In the genomic region with DNA sequence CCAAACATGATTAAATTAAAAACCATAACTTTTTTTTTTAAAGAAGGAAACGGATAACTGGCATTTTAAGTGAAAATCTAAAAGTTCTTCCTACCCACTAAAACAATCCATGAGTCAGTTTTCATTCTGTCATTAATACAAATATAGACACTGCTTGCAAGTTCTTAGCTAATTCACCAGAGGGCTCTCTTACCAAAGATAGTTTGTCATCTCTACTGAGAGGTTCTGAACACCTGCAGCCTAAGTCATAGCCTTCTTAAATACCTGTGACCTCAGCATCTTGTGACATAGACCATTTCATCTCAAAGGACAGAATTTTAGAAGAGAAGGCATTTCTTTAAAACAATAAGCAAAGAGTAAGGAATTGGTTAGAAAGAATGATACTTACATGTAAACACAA, we compare ENCODE assay signal across 1 cellular context.
TF ChIP-seq lines count a peak whose summit lies in the region.

No MANE protein-coding gene starts in this region.

TF ChIP-seq in HepG2, 621 proteins besides CTCF, POLR2A, EP300 and RAD21 (continued from another document):
- TF ChIP-seq, protein P1, sequence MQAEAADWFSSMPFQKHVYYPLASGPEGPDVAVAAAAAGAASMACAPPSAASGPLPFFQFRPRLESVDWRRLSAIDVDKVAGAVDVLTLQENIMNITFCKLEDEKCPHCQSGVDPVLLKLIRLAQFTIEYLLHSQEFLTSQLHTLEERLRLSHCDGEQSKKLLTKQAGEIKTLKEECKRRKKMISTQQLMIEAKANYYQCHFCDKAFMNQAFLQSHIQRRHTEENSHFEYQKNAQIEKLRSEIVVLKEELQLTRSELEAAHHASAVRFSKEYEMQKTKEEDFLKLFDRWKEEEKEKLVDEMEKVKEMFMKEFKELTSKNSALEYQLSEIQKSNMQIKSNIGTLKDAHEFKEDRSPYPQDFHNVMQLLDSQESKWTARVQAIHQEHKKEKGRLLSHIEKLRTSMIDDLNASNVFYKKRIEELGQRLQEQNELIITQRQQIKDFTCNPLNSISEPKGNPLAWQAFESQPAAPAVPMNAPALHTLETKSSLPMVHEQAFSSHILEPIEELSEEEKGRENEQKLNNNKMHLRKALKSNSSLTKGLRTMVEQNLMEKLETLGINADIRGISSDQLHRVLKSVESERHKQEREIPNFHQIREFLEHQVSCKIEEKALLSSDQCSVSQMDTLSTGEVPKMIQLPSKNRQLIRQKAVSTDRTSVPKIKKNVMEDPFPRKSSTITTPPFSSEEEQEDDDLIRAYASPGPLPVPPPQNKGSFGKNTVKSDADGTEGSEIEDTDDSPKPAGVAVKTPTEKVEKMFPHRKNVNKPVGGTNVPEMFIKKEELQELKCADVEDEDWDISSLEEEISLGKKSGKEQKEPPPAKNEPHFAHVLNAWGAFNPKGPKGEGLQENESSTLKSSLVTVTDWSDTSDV (CRISPR knock-in tag; IDR thresholded peaks at IDR 0.05) = no peak
- TF ChIP-seq, protein P2, sequence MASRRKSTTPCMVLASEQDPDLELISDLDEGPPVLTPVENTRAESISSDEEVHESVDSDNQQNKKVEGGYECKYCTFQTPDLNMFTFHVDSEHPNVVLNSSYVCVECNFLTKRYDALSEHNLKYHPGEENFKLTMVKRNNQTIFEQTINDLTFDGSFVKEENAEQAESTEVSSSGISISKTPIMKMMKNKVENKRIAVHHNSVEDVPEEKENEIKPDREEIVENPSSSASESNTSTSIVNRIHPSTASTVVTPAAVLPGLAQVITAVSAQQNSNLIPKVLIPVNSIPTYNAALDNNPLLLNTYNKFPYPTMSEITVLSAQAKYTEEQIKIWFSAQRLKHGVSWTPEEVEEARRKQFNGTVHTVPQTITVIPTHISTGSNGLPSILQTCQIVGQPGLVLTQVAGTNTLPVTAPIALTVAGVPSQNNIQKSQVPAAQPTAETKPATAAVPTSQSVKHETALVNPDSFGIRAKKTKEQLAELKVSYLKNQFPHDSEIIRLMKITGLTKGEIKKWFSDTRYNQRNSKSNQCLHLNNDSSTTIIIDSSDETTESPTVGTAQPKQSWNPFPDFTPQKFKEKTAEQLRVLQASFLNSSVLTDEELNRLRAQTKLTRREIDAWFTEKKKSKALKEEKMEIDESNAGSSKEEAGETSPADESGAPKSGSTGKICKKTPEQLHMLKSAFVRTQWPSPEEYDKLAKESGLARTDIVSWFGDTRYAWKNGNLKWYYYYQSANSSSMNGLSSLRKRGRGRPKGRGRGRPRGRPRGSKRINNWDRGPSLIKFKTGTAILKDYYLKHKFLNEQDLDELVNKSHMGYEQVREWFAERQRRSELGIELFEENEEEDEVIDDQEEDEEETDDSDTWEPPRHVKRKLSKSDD (CRISPR knock-in tag; IDR thresholded peaks at IDR 0.05; ENCODE audit: low read depth) = no peak
- TF ChIP-seq, protein P3, sequence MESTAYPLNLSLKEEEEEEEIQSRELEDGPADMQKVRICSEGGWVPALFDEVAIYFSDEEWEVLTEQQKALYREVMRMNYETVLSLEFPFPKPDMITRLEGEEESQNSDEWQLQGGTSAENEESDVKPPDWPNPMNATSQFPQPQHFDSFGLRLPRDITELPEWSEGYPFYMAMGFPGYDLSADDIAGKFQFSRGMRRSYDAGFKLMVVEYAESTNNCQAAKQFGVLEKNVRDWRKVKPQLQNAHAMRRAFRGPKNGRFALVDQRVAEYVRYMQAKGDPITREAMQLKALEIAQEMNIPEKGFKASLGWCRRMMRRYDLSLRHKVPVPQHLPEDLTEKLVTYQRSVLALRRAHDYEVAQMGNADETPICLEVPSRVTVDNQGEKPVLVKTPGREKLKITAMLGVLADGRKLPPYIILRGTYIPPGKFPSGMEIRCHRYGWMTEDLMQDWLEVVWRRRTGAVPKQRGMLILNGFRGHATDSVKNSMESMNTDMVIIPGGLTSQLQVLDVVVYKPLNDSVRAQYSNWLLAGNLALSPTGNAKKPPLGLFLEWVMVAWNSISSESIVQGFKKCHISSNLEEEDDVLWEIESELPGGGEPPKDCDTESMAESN (CRISPR knock-in tag; conservative IDR thresholded peaks at IDR 0.05) = no peak
- TF ChIP-seq ZNF143 (CRISPR knock-in tag; IDR thresholded peaks at IDR 0.05) (no peak), MTA3 (CRISPR knock-in tag; IDR thresholded peaks at IDR 0.05) (no peak), SMC3 (IDR thresholded peaks at IDR 0.05; ENCODE audit: low read length) (peak; percentile 52; the same call in 1 of the 2 replicates), RXRA (CRISPR knock-in tag; IDR thresholded peaks at IDR 0.05) (no peak), SRSF4 (IDR thresholded peaks at IDR 0.05; ENCODE audit: low read depth, low read length, poor library complexity, severe bottlenecking) (no peak), IRF2 (CRISPR knock-in tag; IDR thresholded peaks at IDR 0.05) (no peak)
